Comparison of ENCODE assay signal across 23 cellular contexts in the genomic region with DNA sequence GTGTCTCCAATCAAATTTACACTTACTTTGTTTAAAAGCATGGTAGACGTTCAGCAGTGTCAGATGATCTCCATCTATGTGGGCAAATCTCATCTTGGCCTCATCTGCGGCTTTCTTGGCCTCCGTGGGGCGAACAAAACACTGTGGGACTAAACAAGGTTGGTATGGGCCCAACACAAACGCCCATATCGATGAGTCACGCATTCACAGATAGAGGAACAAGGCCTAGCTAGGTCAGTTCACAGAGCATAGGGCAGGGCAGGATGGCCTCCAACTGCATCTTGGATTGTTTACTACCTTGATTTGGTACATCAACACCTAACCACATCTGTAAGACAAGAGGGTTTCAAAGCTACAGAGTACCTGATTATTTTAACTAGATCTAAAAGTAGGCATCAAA. TPM values are rescaled to one million over a fixed set of nuclear protein-coding genes. Genes with fewer than 3 reads are reported as not detected.
DNase-seq lines count a peak whose midpoint lies in the region; ATAC-seq and TF ChIP-seq lines count a peak whose summit lies in the region.
"Had no signal": no experiment of that assay in that cellular context is flagged by ENCODE, and none has a peak within 500 bp of the region (broad histone marks: within the 10 kb centered on the region; RNA-seq: fewer than 3 reads in every experiment).

No MANE protein-coding gene starts in this region.

- H4K8ac ChIP-seq in H9 (replicated peaks; ENCODE audit: insufficient read length, low read depth, low read length) = no peak overlapping the region

- H4K5ac ChIP-seq in H9 (ENCODE audit: insufficient read length, low read depth, low read length) = no peak overlapping the region

- H3T11ph ChIP-seq in H9 (ENCODE audit: low read length) = no peak overlapping the region

- H3K9ac ChIP-seq in H9 (ENCODE audit: extremely low read depth, insufficient read length, low read length) = no peak overlapping the region

- H3K79me2 ChIP-seq in H9 (ENCODE audit: insufficient read depth, low read length) = peaks cover 2% of the 10 kb centered on the region; the same call in 1 of the 2 replicates

- H4K91ac ChIP-seq in H9 (ENCODE audit: insufficient read length, low read depth, low read length) = no peak overlapping the region

- H2BK20ac ChIP-seq in H9 (ENCODE audit: low read depth, low read length, poor library complexity, severe bottlenecking) = no peak overlapping the region

- peak overlapping the region in 5 of 7 donors; percentile 28 to 82 (median 46) for H3K27ac Mint-ChIP-seq in CD14-positive monocyte
- H3K27ac Mint-ChIP-seq in H9 = peak overlapping the region; percentile 37 to 86 (median 47); a peak in 4 of 7 replicates
- peak overlapping the region; percentile 90 for H3K27ac Mint-ChIP-seq in nephron progenitor cell

- no peak for ATAC-seq in GM21737 (IDR thresholded peaks at IDR 0.05; ENCODE audit: unreplicated experiment)
- ATAC-seq: activated T-cell treated with anti-CD3 and anti-CD28 coated beads, Interleukin-2, amount 50 U/mL, for 4 hours had no signal

- DNase-seq in CD14-positive monocyte (ENCODE audit: low spot score) (no peak), H9 (no peak), astrocyte of the hippocampus (ENCODE audit: low read depth, low spot score) (peak; percentile 52), nephron progenitor cell (no peak), DMS114 treated with DMSO at 0.1 percent for 48 hours (lab: John Stamatoyannopoulos, UW; ENCODE audit: unreplicated experiment) (no peak), glomerular visceral epithelial cell (ENCODE audit: extremely low spot score) (no peak)
- DNase-seq: ACHN; activated CD4-positive, alpha-beta T cell treated with anti-CD3 and anti-CD28 coated beads for 4 hours; activated naive CD4-positive, alpha-beta T cell treated with Interleukin-2 at 50 U/mL for 16 hours; activated T-cell treated with anti-CD3 and anti-CD28 coated beads, Interleukin-2, amount 50 U/mL, for 4 hours; anterior cingulate cortex; DND-41; NCI-H1048; NCI-H1930; NCI-H69; stimulated activated CD8-positive, alpha-beta memory T cell treated with anti-CD3 and anti-CD28 coated beads, Interleukin-4, amount 100 ng/mL, for 48 hours; T-helper 1 cell had no signal

- no peak overlapping the region for H3K18ac ChIP-seq in H9 (ENCODE audit: insufficient read length, low read depth, low read length)

- H3K4ac ChIP-seq in H9 (ENCODE audit: low read depth, low read length) = no peak overlapping the region

- H3K23ac ChIP-seq in H9 (ENCODE audit: insufficient read length, low read depth, low read length) = no peak overlapping the region

- no peak overlapping the region for H2BK120ac ChIP-seq in H9 (ENCODE audit: low read depth, low read length, poor library complexity, severe bottlenecking)

- no peaks in the 10 kb centered on the region for H3K9me3 ChIP-seq in H9 (ENCODE audit: control insufficient read depth, low read depth, low read length)
- H3K9me3 ChIP-seq: HAP-1, neutrophil, prostate gland, SJSA1 had no signal

- peaks cover 65 to 67% of the 10 kb centered on the region in 2 donors for H3K36me3 Mint-ChIP-seq in CD14-positive monocyte
- peaks cover 45 to 84% (median 81%) of the 10 kb centered on the region in 3 experiments for H3K36me3 Mint-ChIP-seq in H9 (ENCODE audit: insufficient read depth in 1 of 3, low read depth in 3 of 3)
- peaks cover 70% of the 10 kb centered on the region for H3K36me3 Mint-ChIP-seq in nephron progenitor cell (ENCODE audit: low read depth)

- H3K9me3 Mint-ChIP-seq in CD14-positive monocyte (no peaks in the 10 kb centered on the region), H9 (no peaks in the 10 kb centered on the region), nephron progenitor cell (no peaks in the 10 kb centered on the region)
- H3K9me3 Mint-ChIP-seq: activated T-cell treated with anti-CD3 and anti-CD28 coated beads, Interleukin-2, amount 50 U/mL, for 4 hours; central memory CD8-positive, alpha-beta T cell had no signal

- H3K79me1 ChIP-seq in H9 (ENCODE audit: insufficient read depth, low read depth, low read length, poor library complexity, severe bottlenecking) = peaks cover 7% of the 10 kb centered on the region

- H3K4me1 Mint-ChIP-seq in CD14-positive monocyte (no peaks in the 10 kb centered on the region), H9 (peaks cover 3 to 29% of the 10 kb centered on the region in 2 experiments; a peak in 3 of 4 replicates), nephron progenitor cell (peaks cover 4% of the 10 kb centered on the region)
- H3K4me1 Mint-ChIP-seq: central memory CD8-positive, alpha-beta T cell had no signal

- no peak overlapping the region for H3K4me2 ChIP-seq in H9 (ENCODE audit: insufficient read depth, insufficient read length, low read length)

- no peak overlapping the region for H2BK12ac ChIP-seq in H9 (ENCODE audit: insufficient read length, low read depth, low read length)

- H3K56ac ChIP-seq in H9 (ENCODE audit: insufficient read length, low read depth, low read length) = no peak overlapping the region

- H3K14ac ChIP-seq in H9 (ENCODE audit: insufficient read depth, low read length) = no peak overlapping the region

- no peak overlapping the region for H2AFZ ChIP-seq in H9 (ENCODE audit: low read length)

- H3K4me1 ChIP-seq in H9 (ENCODE audit: insufficient read depth, low read length) = no peaks in the 10 kb centered on the region
- H3K4me1 ChIP-seq: prostate gland, SJSA1 had no signal

- TF ChIP-seq CTCF in CD14-positive monocyte (IDR thresholded peaks at IDR 0.05) = no peak
- TF ChIP-seq CTCF in H9 (conservative IDR thresholded peaks at IDR 0.05) = no peak
- TF ChIP-seq CTCF in nephron progenitor cell (IDR thresholded peaks at IDR 0.05) = no peak

- H3K4me3 Mint-ChIP-seq in CD14-positive monocyte = no peak overlapping the region
- H3K4me3 Mint-ChIP-seq in H9 = no peak overlapping the region
- no peak overlapping the region for H3K4me3 Mint-ChIP-seq in nephron progenitor cell
- H3K4me3 Mint-ChIP-seq: activated T-cell treated with anti-CD3 and anti-CD28 coated beads, Interleukin-2, amount 50 U/mL, for 4 hours; central memory CD8-positive, alpha-beta T cell had no signal

- no peaks in the 10 kb centered on the region for H3K23me2 ChIP-seq in H9 (ENCODE audit: insufficient read length, low read depth, low read length, poor library complexity, severe bottlenecking)

- intact Hi-C loops in CD14-positive monocyte (cut with micrococcal nuclease) = no loop called here

- no peaks in the 10 kb centered on the region for H3K27me3 ChIP-seq in H9 (ENCODE audit: insufficient read depth, low read length)
- H3K27me3 ChIP-seq: neutrophil, SJSA1 had no signal

- H2AK5ac ChIP-seq in H9 (ENCODE audit: insufficient read length, low read length) = no peak overlapping the region

- H2BK5ac ChIP-seq in H9 (ENCODE audit: insufficient read length, low read length) = no peak overlapping the region

- H2BK15ac ChIP-seq in H9 (ENCODE audit: low read depth, low read length) = no peak overlapping the region

- no peak overlapping the region for H3K27ac ChIP-seq in H9 (ENCODE audit: insufficient read length, low read depth, low read length)
- H3K27ac ChIP-seq: neutrophil, prostate gland, SJSA1 had no signal

- no CpG with 5 or more reads among the region's 7 CpGs for WGBS in H9 (ENCODE audit: extremely low coverage, insufficient read length, low lambda C conversion rate)

- no peaks in the 10 kb centered on the region for H4K20me1 ChIP-seq in H9 (ENCODE audit: control insufficient read depth, insufficient read depth, insufficient read length)

- H3K27me3 Mint-ChIP-seq in CD14-positive monocyte (ENCODE audit: low read depth in 3 of 3) = no peaks in the 10 kb centered on the region
- H3K27me3 Mint-ChIP-seq in H9 (ENCODE audit: low read depth) = no peaks in the 10 kb centered on the region
- H3K27me3 Mint-ChIP-seq in nephron progenitor cell (ENCODE audit: low read depth, poor library complexity) = no peaks in the 10 kb centered on the region
- H3K27me3 Mint-ChIP-seq: central memory CD8-positive, alpha-beta T cell had no signal

RNA-seq across cellular contexts. Expression of a gene that starts 47.3 kb away (rescaled TPM):
- polyA plus RNA-seq in CD14-positive monocyte = 10 to 100 TPM; 27.2 to 37.5 TPM
- total RNA-seq in H9 (2021) = 286 and 287 TPM in 2 replicates
